In the genomic region with DNA sequence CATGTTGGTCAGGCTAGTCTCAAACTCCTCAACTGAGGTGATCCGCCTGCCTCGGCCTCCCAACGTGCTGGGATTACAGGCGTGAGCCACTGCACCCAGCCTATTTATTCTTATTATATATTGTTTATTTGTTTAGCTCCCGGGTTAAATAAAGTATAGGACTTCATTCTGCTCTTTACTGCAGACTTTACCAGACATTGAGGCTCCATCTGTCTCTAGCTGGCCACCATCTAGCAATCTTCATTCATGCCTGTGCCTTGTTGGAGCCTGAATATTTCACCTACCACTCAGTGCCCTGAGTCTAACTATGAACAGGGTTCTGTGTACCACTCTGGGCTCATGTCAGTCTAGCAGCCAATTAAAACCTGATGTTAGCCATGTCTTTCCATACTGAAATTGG, we compare ENCODE assay signal across 1 cellular context.
TF ChIP-seq lines count a peak whose summit lies in the region.

No MANE protein-coding gene starts in this region.

TF ChIP-seq in IMR-90, 13 proteins besides CTCF, POLR2A, EP300 and RAD21 (continued from another document):
- TF ChIP-seq BHLHE40 (IDR thresholded peaks at IDR 0.05; ENCODE audit: low read depth, low read length): no peak
- TF ChIP-seq NFE2L2 (IDR thresholded peaks at IDR 0.05; ENCODE audit: low read depth, low read length): no peak
- TF ChIP-seq CHD1 (IDR thresholded peaks at IDR 0.05; ENCODE audit: low read depth, low read length): no peak
- no peak for TF ChIP-seq MAZ (IDR thresholded peaks at IDR 0.05; ENCODE audit: borderline replicate concordance, low read depth, low read length)
- no peak for TF ChIP-seq FOS (IDR thresholded peaks at IDR 0.05; ENCODE audit: low read depth, low read length)
- TF ChIP-seq RCOR1 (IDR thresholded peaks at IDR 0.05; ENCODE audit: insufficient replicate concordance, low read length): no peak
- no peak for TF ChIP-seq MAFK (IDR thresholded peaks at IDR 0.05; ENCODE audit: low read depth, low read length)
- TF ChIP-seq, protein P1, sequence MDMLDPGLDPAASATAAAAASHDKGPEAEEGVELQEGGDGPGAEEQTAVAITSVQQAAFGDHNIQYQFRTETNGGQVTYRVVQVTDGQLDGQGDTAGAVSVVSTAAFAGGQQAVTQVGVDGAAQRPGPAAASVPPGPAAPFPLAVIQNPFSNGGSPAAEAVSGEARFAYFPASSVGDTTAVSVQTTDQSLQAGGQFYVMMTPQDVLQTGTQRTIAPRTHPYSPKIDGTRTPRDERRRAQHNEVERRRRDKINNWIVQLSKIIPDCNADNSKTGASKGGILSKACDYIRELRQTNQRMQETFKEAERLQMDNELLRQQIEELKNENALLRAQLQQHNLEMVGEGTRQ (IDR thresholded peaks at IDR 0.05; ENCODE audit: low read depth, low read length): no peak
TF ChIP-seq in IMR-90: peak in this region for 0.
